Comparison of ENCODE assay signal across 14 cellular contexts in genomic region chr18:76963951-76964350, GRCh38.
DNase-seq lines count a peak whose midpoint lies in the region; ATAC-seq and TF ChIP-seq lines count a peak whose summit lies in the region.
"Had no signal": no experiment of that assay in that cellular context is flagged by ENCODE, and none has a peak within 500 bp of the region (broad histone marks: within the 10 kb centered on the region; RNA-seq: fewer than 3 reads in every experiment).

No MANE protein-coding gene starts in this region.

- no peak overlapping the region for H3K4me3 ChIP-seq in BLaER1 treated with 17β-estradiol and CSF1 and Interleukin-3, amounts not matched to agents 10 nM and 100 nM
- H3K4me3 ChIP-seq: K562, left ventricle myocardium inferior had no signal

- H3K36me3 Mint-ChIP-seq in T-helper 1 cell treated with Interleukin-12 subunit alpha and Interleukin-12 subunit beta and Interleukin-4 antibody, amounts not matched to agents 30 μg/mL and 1 μg/mL, for 36 hours (ENCODE audit: low read depth): peaks cover 42% of the 10 kb centered on the region

- H3K9ac ChIP-seq in BLaER1 treated with 17β-estradiol and CSF1 and Interleukin-3, amounts not matched to agents 10 nM and 100 nM: no peak overlapping the region

- peaks cover 9 to 28% (median 23%) of the 10 kb centered on the region in 10 experiments for H3K4me1 ChIP-seq in BLaER1 treated with 17β-estradiol and CSF1 and Interleukin-3, amounts not matched to agents 10 nM and 100 nM
- no peaks in the 10 kb centered on the region for H3K4me1 ChIP-seq in foreskin keratinocyte

- H3K4me3 Mint-ChIP-seq in T-helper 1 cell treated with Interleukin-12 subunit alpha and Interleukin-12 subunit beta and Interleukin-4 antibody, amounts not matched to agents 30 μg/mL and 1 μg/mL, for 36 hours: peak overlapping the region; percentile 62

- H4K20me1 ChIP-seq in BLaER1 treated with 17β-estradiol and CSF1 and Interleukin-3, amounts not matched to agents 10 nM and 100 nM: peaks cover 0 to 12% (median 0%) of the 10 kb centered on the region in 11 experiments; a peak in 1 of 22 replicates

- H3K27ac ChIP-seq in BLaER1 treated with 17β-estradiol and CSF1 and Interleukin-3, amounts not matched to agents 10 nM and 100 nM: no peak overlapping the region
- H3K27ac ChIP-seq in foreskin keratinocyte: no peak overlapping the region
- H3K27ac ChIP-seq: left ventricle myocardium inferior, neutrophil had no signal

- H3K9me3 Mint-ChIP-seq in T-helper 1 cell treated with Interleukin-12 subunit alpha and Interleukin-12 subunit beta and Interleukin-4 antibody, amounts not matched to agents 30 μg/mL and 1 μg/mL, for 36 hours: no peaks in the 10 kb centered on the region

- H3K27ac Mint-ChIP-seq in T-helper 1 cell treated with Interleukin-12 subunit alpha and Interleukin-12 subunit beta and Interleukin-4 antibody, amounts not matched to agents 30 μg/mL and 1 μg/mL, for 36 hours: peak overlapping the region; percentile 87

- DNase-seq in iPS-NIHi11 (ENCODE audit: low spot score): no peak
- DNase-seq in foreskin keratinocyte: no peak
- DNase-seq in middle frontal gyrus (ENCODE audit: extremely low spot score, low spot score): no peak
- DNase-seq in stimulated activated CD4-positive, alpha-beta T cell treated with anti-CD3 and anti-CD28 coated beads, Interleukin-4, amount 100 ng/mL, for 24 hours: no peak
- DNase-seq: AML-193, left ventricle myocardium inferior, NCI-H2081 treated with DMSO at 0.1 percent for 48 hours, small intestine had no signal

- H3K36me3 ChIP-seq in BLaER1 treated with 17β-estradiol and CSF1 and Interleukin-3, amounts not matched to agents 10 nM and 100 nM: peaks cover 57 to 86% (median 68%) of the 10 kb centered on the region in 11 experiments

- H3K4me2 ChIP-seq in BLaER1 treated with 17β-estradiol and CSF1 and Interleukin-3, amounts not matched to agents 10 nM and 100 nM: peak overlapping the region in 7 of 11 experiments; percentile 2 to 49 (median 13); a peak in 9 of 22 replicates

- H3K9me3 ChIP-seq in BLaER1 treated with 17β-estradiol and CSF1 and Interleukin-3, amounts not matched to agents 10 nM and 100 nM (replicated peaks in 1 of 11): peaks cover 5 to 26% (median 23%) of the 10 kb centered on the region in 11 experiments; a peak in 19 of 22 replicates
- H3K9me3 ChIP-seq: left ventricle myocardium inferior, neutrophil had no signal

- H3K27me3 ChIP-seq in BLaER1 treated with 17β-estradiol and CSF1 and Interleukin-3, amounts not matched to agents 10 nM and 100 nM: no peaks in the 10 kb centered on the region
- H3K27me3 ChIP-seq in foreskin keratinocyte: no peaks in the 10 kb centered on the region
- H3K27me3 ChIP-seq: neutrophil had no signal

- no peaks in the 10 kb centered on the region for H3K27me3 Mint-ChIP-seq in T-helper 1 cell treated with Interleukin-12 subunit alpha and Interleukin-12 subunit beta and Interleukin-4 antibody, amounts not matched to agents 30 μg/mL and 1 μg/mL, for 36 hours (ENCODE audit: low read depth)

- no peak for TF ChIP-seq CTCF in foreskin keratinocyte (conservative IDR thresholded peaks at IDR 0.05)

- H3K4me1 Mint-ChIP-seq in T-helper 1 cell treated with Interleukin-12 subunit alpha and Interleukin-12 subunit beta and Interleukin-4 antibody, amounts not matched to agents 30 μg/mL and 1 μg/mL, for 36 hours (ENCODE audit: low read depth): peaks cover 29% of the 10 kb centered on the region

- ATAC-seq in GM18858 (IDR thresholded peaks at IDR 0.05; ENCODE audit: unreplicated experiment): peak; percentile 63
- ATAC-seq in HG02763 (IDR thresholded peaks at IDR 0.05; ENCODE audit: unreplicated experiment): peak; percentile 34
- no peak for ATAC-seq in foreskin keratinocyte
- ATAC-seq: K562 had no signal
